In the genomic region with DNA sequence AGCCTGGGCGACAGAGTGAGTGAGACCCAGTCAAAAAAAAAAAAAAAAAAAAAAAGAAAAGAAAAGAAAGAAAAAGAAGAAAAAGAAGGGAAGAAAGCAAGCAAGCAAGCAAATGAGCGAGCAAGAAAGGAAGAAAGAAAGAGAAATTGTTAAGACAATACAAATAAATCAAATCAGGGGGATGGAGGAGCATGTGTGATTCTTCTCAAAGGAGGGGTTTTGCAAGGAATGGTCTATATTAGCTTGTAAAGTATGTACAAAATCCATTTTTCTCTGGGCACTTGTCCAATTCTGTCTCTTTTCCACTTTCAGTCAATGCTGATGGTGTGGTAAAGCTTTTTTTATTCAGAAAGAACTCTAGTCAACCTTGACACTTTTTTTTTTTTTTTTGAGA, we compare ENCODE assay signal across 2 cellular contexts.
A peak's percentile ranks its signal among the peaks of the same experiment; 100 is the strongest.
TF ChIP-seq lines count a peak whose summit lies in the region.

No MANE protein-coding gene starts in this region.

TF ChIP-seq in HepG2, 621 proteins besides CTCF, POLR2A, EP300 and RAD21 (continued from another document):
- TF ChIP-seq CAMTA2 (CRISPR knock-in tag; IDR thresholded peaks at IDR 0.05; ENCODE audit: borderline replicate concordance): no peak
- TF ChIP-seq SMARCC2 (IDR thresholded peaks at IDR 0.05): no peak
- no peak for TF ChIP-seq SNAPC2 (CRISPR knock-in tag; IDR thresholded peaks at IDR 0.05)
- TF ChIP-seq RFX5 (IDR thresholded peaks at IDR 0.05; ENCODE audit: low read depth, low read length): no peak
- TF ChIP-seq ZFP36L1 (CRISPR knock-in tag; IDR thresholded peaks at IDR 0.05): no peak
- peak; percentile 34; the same call in 1 of the 2 replicates for TF ChIP-seq POLR2G (IDR thresholded peaks at IDR 0.05; ENCODE audit: low read depth, low read length)
- TF ChIP-seq, protein P1, sequence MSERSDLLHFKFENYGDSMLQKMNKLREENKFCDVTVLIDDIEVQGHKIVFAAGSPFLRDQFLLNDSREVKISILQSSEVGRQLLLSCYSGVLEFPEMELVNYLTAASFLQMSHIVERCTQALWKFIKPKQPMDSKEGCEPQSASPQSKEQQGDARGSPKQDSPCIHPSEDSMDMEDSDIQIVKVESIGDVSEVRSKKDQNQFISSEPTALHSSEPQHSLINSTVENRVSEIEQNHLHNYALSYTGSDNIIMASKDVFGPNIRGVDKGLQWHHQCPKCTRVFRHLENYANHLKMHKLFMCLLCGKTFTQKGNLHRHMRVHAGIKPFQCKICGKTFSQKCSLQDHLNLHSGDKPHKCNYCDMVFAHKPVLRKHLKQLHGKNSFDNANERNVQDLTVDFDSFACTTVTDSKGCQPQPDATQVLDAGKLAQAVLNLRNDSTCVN (CRISPR knock-in tag; IDR thresholded peaks at IDR 0.05; ENCODE audit: borderline replicate concordance): no peak
- peak; percentile 63; the same call in 1 of the 2 replicates for TF ChIP-seq RBFOX2 (IDR thresholded peaks at IDR 0.05; ENCODE audit: low read depth, low read length)
- no peak for TF ChIP-seq ZNF282 (IDR thresholded peaks at IDR 0.05; ENCODE audit: partially characterized antibody)
- TF ChIP-seq SUZ12 (IDR thresholded peaks at IDR 0.05; ENCODE audit: low read depth, low read length): no peak
- TF ChIP-seq, protein P2, sequence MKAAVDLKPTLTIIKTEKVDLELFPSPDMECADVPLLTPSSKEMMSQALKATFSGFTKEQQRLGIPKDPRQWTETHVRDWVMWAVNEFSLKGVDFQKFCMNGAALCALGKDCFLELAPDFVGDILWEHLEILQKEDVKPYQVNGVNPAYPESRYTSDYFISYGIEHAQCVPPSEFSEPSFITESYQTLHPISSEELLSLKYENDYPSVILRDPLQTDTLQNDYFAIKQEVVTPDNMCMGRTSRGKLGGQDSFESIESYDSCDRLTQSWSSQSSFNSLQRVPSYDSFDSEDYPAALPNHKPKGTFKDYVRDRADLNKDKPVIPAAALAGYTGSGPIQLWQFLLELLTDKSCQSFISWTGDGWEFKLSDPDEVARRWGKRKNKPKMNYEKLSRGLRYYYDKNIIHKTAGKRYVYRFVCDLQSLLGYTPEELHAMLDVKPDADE (CRISPR knock-in tag; IDR thresholded peaks at IDR 0.05): no peak

TF ChIP-seq in K562, 482 proteins besides CTCF, POLR2A, EP300 and RAD21:
- TF ChIP-seq, protein P3, sequence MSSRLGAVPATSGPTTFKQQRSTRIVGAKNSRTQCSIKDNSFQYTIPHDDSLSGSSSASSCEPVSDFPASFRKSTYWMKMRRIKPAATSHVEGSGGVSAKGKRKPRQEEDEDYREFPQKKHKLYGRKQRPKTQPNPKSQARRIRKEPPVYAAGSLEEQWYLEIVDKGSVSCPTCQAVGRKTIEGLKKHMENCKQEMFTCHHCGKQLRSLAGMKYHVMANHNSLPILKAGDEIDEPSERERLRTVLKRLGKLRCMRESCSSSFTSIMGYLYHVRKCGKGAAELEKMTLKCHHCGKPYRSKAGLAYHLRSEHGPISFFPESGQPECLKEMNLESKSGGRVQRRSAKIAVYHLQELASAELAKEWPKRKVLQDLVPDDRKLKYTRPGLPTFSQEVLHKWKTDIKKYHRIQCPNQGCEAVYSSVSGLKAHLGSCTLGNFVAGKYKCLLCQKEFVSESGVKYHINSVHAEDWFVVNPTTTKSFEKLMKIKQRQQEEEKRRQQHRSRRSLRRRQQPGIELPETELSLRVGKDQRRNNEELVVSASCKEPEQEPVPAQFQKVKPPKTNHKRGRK (tag; IDR thresholded peaks at IDR 0.05): peak; percentile 74
- no peak for TF ChIP-seq E2F6 (IDR thresholded peaks at IDR 0.05; ENCODE audit: borderline replicate concordance in 1 of 2, extremely low read depth in 1 of 2, insufficient read depth in 1 of 2, insufficient read length in 1 of 2, low read depth in 1 of 2, low read length in 1 of 2, poor library complexity in 1 of 2, severe bottlenecking in 1 of 2)
